In genomic region chr16:30889721-30890120, GRCh38 we compare ENCODE assay signal across 18 cellular contexts. TPM values are rescaled to one million over a fixed set of nuclear protein-coding genes. Genes with fewer than 3 reads are reported as not detected.
A peak's percentile ranks its signal among the peaks of the same experiment; 100 is the strongest.
DNase-seq lines count a peak whose midpoint lies in the region; ATAC-seq and TF ChIP-seq lines count a peak whose summit lies in the region.
"Had no signal": no experiment of that assay in that cellular context is flagged by ENCODE, and none has a peak within 500 bp of the region (broad histone marks: within the 10 kb centered on the region; RNA-seq: fewer than 3 reads in every experiment).

No MANE protein-coding gene starts in this region.

- H3K4me1 ChIP-seq in A673 (ENCODE audit: insufficient read depth, low read length, poor library complexity, severe bottlenecking) = peaks cover 5% of the 10 kb centered on the region

- H3K9me3 ChIP-seq in T-helper 17 cell (ENCODE audit: control insufficient read depth, low read length, poor library complexity, severe bottlenecking) = no peaks in the 10 kb centered on the region
- no peaks in the 10 kb centered on the region for H3K9me3 ChIP-seq in A673 (ENCODE audit: low read depth, low read length, poor library complexity, severe bottlenecking)
- H3K9me3 ChIP-seq: HAP-1, Peyer's patch had no signal

- no peak overlapping the region for H3K4me3 ChIP-seq in A673 (ENCODE audit: low read depth, low read length, poor library complexity, severe bottlenecking)
- H3K4me3 ChIP-seq: HAP-1, Peyer's patch had no signal

- CTCF ChIA-PET in A673 (lab: Charles Lee) = no interaction called here

- peaks cover 22% of the 10 kb centered on the region for H3K36me3 ChIP-seq in A673 (ENCODE audit: insufficient read depth, low read length, poor library complexity, severe bottlenecking)

- H3K4me3 Mint-ChIP-seq in T-helper 17 cell = no peak overlapping the region
- H3K4me3 Mint-ChIP-seq in progenitor cell of endocrine pancreas (ENCODE audit: low read depth) = no peak overlapping the region

- intact Hi-C loops in A673 (cut with micrococcal nuclease; ENCODE audit: unreplicated experiment) = no loop called here

- POLR2A ChIA-PET in A673 (lab: Charles Lee; ENCODE audit: low non-redundant PET) = no interaction called here

- H3K4me1 Mint-ChIP-seq in T-helper 17 cell (peaks cover 23% of the 10 kb centered on the region), progenitor cell of endocrine pancreas (ENCODE audit: low read depth) (peaks cover 13% of the 10 kb centered on the region)

- H3K27me3 Mint-ChIP-seq in T-helper 17 cell (no peaks in the 10 kb centered on the region), progenitor cell of endocrine pancreas (no peaks in the 10 kb centered on the region)

- TF ChIP-seq CTCF in progenitor cell of endocrine pancreas (IDR thresholded peaks at IDR 0.05; ENCODE audit: unreplicated experiment) (no peak), A673 (conservative IDR thresholded peaks at IDR 0.05; ENCODE audit: low read depth, low read length) (no peak)

- H3K27ac ChIP-seq in A673 (ENCODE audit: low read depth, low read length, poor library complexity, severe bottlenecking) = no peak overlapping the region
- H3K27ac ChIP-seq: Peyer's patch had no signal

- no TSS peak for BruUV-seq in A673 (replicated peaks; lab: Mats Ljungman, UMichigan)

- peaks cover 9% of the 10 kb centered on the region for H3K36me3 Mint-ChIP-seq in T-helper 17 cell (ENCODE audit: low read depth)
- peaks cover 15% of the 10 kb centered on the region for H3K36me3 Mint-ChIP-seq in progenitor cell of endocrine pancreas (ENCODE audit: insufficient read depth)

- no peaks in the 10 kb centered on the region for H3K27me3 ChIP-seq in A673 (replicated peaks; ENCODE audit: insufficient read depth, low read depth, low read length, poor library complexity)
- H3K27me3 ChIP-seq: Peyer's patch had no signal

- in situ Hi-C loops in Caki2 (cut with HindIII; ENCODE audit: low pct_unique_long_range_greater_than_20kb, low sequenced_read_pairs) = no loop called here

- ATAC-seq in T-helper 17 cell (no peak), HG03196 (IDR thresholded peaks at IDR 0.05; ENCODE audit: unreplicated experiment) (no peak)

- DNase-seq in Caki2 (ENCODE audit: low read depth) (peak; percentile 88), T-helper 17 cell (no peak), kidney glomerular epithelial cell (lab: John Stamatoyannopoulos, UW) (peak; percentile 68), progenitor cell of endocrine pancreas (ENCODE audit: low spot score, unreplicated experiment) (no peak), dermis blood vessel endothelial cell (no peak), activated gamma-delta T cell treated with Interleukin-2 at 50 U/mL for 16 hours (no peak), A673 (ENCODE audit: low spot score) (no peak)
- DNase-seq: CD4-positive, CD25-positive, alpha-beta regulatory T cell; DMS79 treated with DMSO at 0.1 percent for 48 hours; NCI-H1105; NCI-H187 treated with DMSO at 0.1 percent for 48 hours; NCI-H2171; NCI-H446 treated with DMSO at 0.1 percent for 48 hours; NCI-H774; Peyer's patch; SHP77 had no signal

- H3K9me3 Mint-ChIP-seq in progenitor cell of endocrine pancreas (ENCODE audit: low read depth) = no peaks in the 10 kb centered on the region
- H3K9me3 Mint-ChIP-seq: CD4-positive, CD25-positive, alpha-beta regulatory T cell had no signal

- peak overlapping the region; percentile 19 for H3K27ac Mint-ChIP-seq in T-helper 17 cell
- peak overlapping the region; percentile 26 for H3K27ac Mint-ChIP-seq in progenitor cell of endocrine pancreas

RNA-seq across cellular contexts. Expression of gene BCL7C, which starts 4.2 kb away (rescaled TPM):
- total RNA-seq in Caki2 (2014; rRNA removed; shearing (Covaris generic); ENCODE audit: low replicate concordance) = 154 and 157 TPM in 2 replicates
- total RNA-seq in T-helper 17 cell (10 to 100 TPM; 22.5 to 22.8 TPM), progenitor cell of endocrine pancreas (33.2 and 34.2 TPM in 2 replicates), dermis blood vessel endothelial cell (40.0 and 58.0 TPM in 2 replicates), A673 (2021) (28.2 and 34.7 TPM in 2 replicates)

RNA-seq across cellular contexts. Expression of gene CTF1, which starts 6.7 kb away (rescaled TPM):
- total RNA-seq in Caki2 (2014; rRNA removed; shearing (Covaris generic); ENCODE audit: low replicate concordance) = 0.84 and 2.9 TPM in 2 replicates
- total RNA-seq in T-helper 17 cell (under 1 TPM in 1 of 2 donors, not detected in 1; 0.26 TPM), progenitor cell of endocrine pancreas (4.5 and 5.1 TPM in 2 replicates), dermis blood vessel endothelial cell (0.17 and 0.70 TPM in 2 replicates), A673 (2021) (1.4 and 1.6 TPM in 2 replicates)

RNA-seq across cellular contexts. Expression of gene FBXL19, which starts 33.7 kb away (rescaled TPM):
- 51.9 and 58.5 TPM in 2 replicates for total RNA-seq in Caki2 (2014; rRNA removed; shearing (Covaris generic); ENCODE audit: low replicate concordance)
- 10 to 100 TPM; 12.6 to 13.2 TPM for total RNA-seq in T-helper 17 cell
- 65.6 and 66.8 TPM in 2 replicates for total RNA-seq in progenitor cell of endocrine pancreas
- 21.8 and 26.7 TPM in 2 replicates for total RNA-seq in dermis blood vessel endothelial cell
- 37.0 and 39.3 TPM in 2 replicates for total RNA-seq in A673 (2021)

RNA-seq across cellular contexts. Expression of gene ORAI3, which starts 59.1 kb away (rescaled TPM):
- total RNA-seq in Caki2 (2014; rRNA removed; shearing (Covaris generic); ENCODE audit: low replicate concordance) = 82.7 and 96.5 TPM in 2 replicates
- 1 to 10 TPM; 6.4 to 7.5 TPM for total RNA-seq in T-helper 17 cell
- total RNA-seq in progenitor cell of endocrine pancreas = 19.1 and 19.5 TPM in 2 replicates
- 40.2 and 42.4 TPM in 2 replicates for total RNA-seq in dermis blood vessel endothelial cell
- total RNA-seq in A673 (2021) = 2.1 and 4.3 TPM in 2 replicates

Comparison
In these comparisons a context has a peak if more than half of its experiments do, and no peak if none do; other contexts are left out.
1. DNase-seq: peak in Caki2 (single experiment) and kidney glomerular epithelial cell (single experiment); none in T-helper 17 cell (0 of 3), progenitor cell of endocrine pancreas (single experiment), dermis blood vessel endothelial cell (single experiment), activated gamma-delta T cell treated with Interleukin-2 at 50 U/mL for 16 hours (single experiment) and A673 (single experiment).